ENCODE assay signal across 8 cellular contexts in genomic region chrX:153600032-153600373, GRCh38. TPM values are rescaled to one million over a fixed set of nuclear protein-coding genes. Genes with fewer than 3 reads are reported as not detected.
DNase-seq lines count a peak whose midpoint lies in the region; ATAC-seq and TF ChIP-seq lines count a peak whose summit lies in the region.

No MANE protein-coding gene starts in this region.

- H3K27ac Mint-ChIP-seq in T-helper 2 cell treated with Interferon-gamma antibody and Interleukin-4, amounts not matched to agents 5 μg/mL and 100 μg/mL, for 36 hours = peak overlapping the region; percentile 75

- H3K9me3 Mint-ChIP-seq in T-helper 2 cell treated with Interferon-gamma antibody and Interleukin-4, amounts not matched to agents 5 μg/mL and 100 μg/mL, for 36 hours = no peaks in the 10 kb centered on the region

- peaks cover 36% of the 10 kb centered on the region for H3K4me1 Mint-ChIP-seq in T-helper 2 cell treated with Interferon-gamma antibody and Interleukin-4, amounts not matched to agents 5 μg/mL and 100 μg/mL, for 36 hours (ENCODE audit: low read depth)

- peak; percentile 13 for DNase-seq in activated CD4-positive, alpha-beta T cell treated with anti-CD3 and anti-CD28 coated beads for 48 hours
- no peak for DNase-seq in activated CD4-positive, alpha-beta T cell treated with anti-CD3 and anti-CD28 coated beads, Interleukin-2, amount 50 U/mL, for 1 hour
- DNase-seq in T-helper 2 cell treated with Interferon-gamma antibody and Interleukin-4, amounts not matched to agents 5 μg/mL and 100 μg/mL, for 36 hours (ENCODE audit: low spot score) = no peak
- DNase-seq in foreskin keratinocyte (peak in 1 of 2 donors; percentile 6), NCI-H1436 (lab: John Stamatoyannopoulos, UW) (no peak), NCI-H187 treated with DMSO at 0.1 percent for 48 hours (lab: John Stamatoyannopoulos, UW) (no peak), midbrain (lab: John Stamatoyannopoulos, UW) (no peak)
- DNase-seq in stimulated activated CD8-positive, alpha-beta memory T cell treated with anti-CD3 and anti-CD28 coated beads, Interleukin-4, amount 100 ng/mL, for 48 hours = peak; percentile 28

- ATAC-seq in foreskin keratinocyte = peak; percentile 11

- H3K4me1 ChIP-seq in foreskin keratinocyte = no peaks in the 10 kb centered on the region

- H3K27ac ChIP-seq in foreskin keratinocyte = no peak overlapping the region

- H3K4me3 Mint-ChIP-seq in T-helper 2 cell treated with Interferon-gamma antibody and Interleukin-4, amounts not matched to agents 5 μg/mL and 100 μg/mL, for 36 hours = peak overlapping the region; percentile 87

- no peaks in the 10 kb centered on the region for H3K27me3 Mint-ChIP-seq in T-helper 2 cell treated with Interferon-gamma antibody and Interleukin-4, amounts not matched to agents 5 μg/mL and 100 μg/mL, for 36 hours (ENCODE audit: low read depth)

- peaks cover 5% of the 10 kb centered on the region for H3K36me3 Mint-ChIP-seq in T-helper 2 cell treated with Interferon-gamma antibody and Interleukin-4, amounts not matched to agents 5 μg/mL and 100 μg/mL, for 36 hours (ENCODE audit: low read depth)

- TF ChIP-seq CTCF in foreskin keratinocyte (conservative IDR thresholded peaks at IDR 0.05) = no peak

- no peaks in the 10 kb centered on the region for H3K27me3 ChIP-seq in foreskin keratinocyte

RNA-seq across cellular contexts. Expression of gene CCNQ, which starts 1.1 kb away (rescaled TPM):
- total RNA-seq in foreskin keratinocyte = 39.9 and 49.6 TPM in 2 replicates
- polyA plus RNA-seq in foreskin keratinocyte = 46.9 and 57.6 TPM in 2 replicates

RNA-seq across cellular contexts. Expression of gene DUSP9, which starts 47.0 kb away (rescaled TPM):
- 1.3 and 1.7 TPM in 2 replicates for total RNA-seq in foreskin keratinocyte
- polyA plus RNA-seq in foreskin keratinocyte = 1.2 and 1.4 TPM in 2 replicates

Comparison
In these comparisons a context has a peak if more than half of its experiments do, and no peak if none do; other contexts are left out.
1. DNase-seq: peak in activated CD4-positive, alpha-beta T cell treated with anti-CD3 and anti-CD28 coated beads for 48 hours (single experiment) and stimulated activated CD8-positive, alpha-beta memory T cell treated with anti-CD3 and anti-CD28 coated beads, Interleukin-4, amount 100 ng/mL, for 48 hours (single experiment); none in activated CD4-positive, alpha-beta T cell treated with anti-CD3 and anti-CD28 coated beads, Interleukin-2, amount 50 U/mL, for 1 hour (single experiment), T-helper 2 cell treated with Interferon-gamma antibody and Interleukin-4, amounts not matched to agents 5 μg/mL and 100 μg/mL, for 36 hours (single experiment), NCI-H1436 (single experiment), NCI-H187 treated with DMSO at 0.1 percent for 48 hours (single experiment) and midbrain (single experiment).